8 cellular contexts compared by ENCODE assay signal in the genomic region with DNA sequence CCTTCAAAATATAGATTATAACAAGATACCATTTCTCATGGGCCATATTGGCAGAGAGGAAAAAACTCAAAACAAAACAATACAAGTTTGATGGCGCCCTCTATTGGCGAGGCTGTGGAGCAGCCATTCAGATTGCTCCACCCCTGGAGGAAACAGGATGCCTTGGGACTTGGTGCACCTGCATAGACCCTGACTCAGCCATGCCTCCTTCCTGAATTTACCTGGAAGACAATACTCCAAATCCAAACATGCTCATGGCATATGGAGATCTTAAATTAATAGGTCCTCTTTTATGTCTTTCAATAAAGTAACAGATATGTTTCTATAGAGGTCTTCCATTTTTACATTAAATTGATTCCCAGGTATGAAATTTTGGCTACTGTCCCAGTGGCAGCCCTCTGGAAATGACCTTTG.
DNase-seq lines count a peak whose midpoint lies in the region; ATAC-seq and TF ChIP-seq lines count a peak whose summit lies in the region.

No MANE protein-coding gene starts in this region.

- H3K9me3 ChIP-seq in SK-N-SH: no peaks in the 10 kb centered on the region

- no peaks in the 10 kb centered on the region for H3K79me2 ChIP-seq in KMS-11 (ENCODE audit: insufficient read depth, low read depth)
- no peaks in the 10 kb centered on the region for H3K79me2 ChIP-seq in SK-N-SH (ENCODE audit: insufficient read depth)

- 0% methylated on average over 2 of the region's 2 CpGs for WGBS in SK-N-SH (ENCODE audit: low lambda C conversion rate)

- H3K4me1 ChIP-seq in KMS-11 (ENCODE audit: low read depth, poor library complexity, severe bottlenecking) (peaks cover 9% of the 10 kb centered on the region), SK-N-SH (ENCODE audit: control insufficient read depth in 1 of 2, insufficient read depth in 2 of 2, low read depth in 1 of 2, low read length in 1 of 2) (peaks cover 5 to 20% of the 10 kb centered on the region in 2 experiments; a peak in 2 of 4 replicates)

- CTCF ChIA-PET in SK-N-SH (lab: Yijun Ruan, JAX): interaction anchor here (0.5 to 3.1 kb wide), 27 partner anchors 9 to 781 kb away, joined by 3 to 25 read pairs (median 4); partner anchors contain the start of gene APBA2
- CTCF ChIA-PET in activated naive CD4-positive, alpha-beta T cell treated with anti-CD3 and anti-CD28 coated beads for 36 hours (lab: Charles Lee): interaction anchor here (0.7 to 3.0 kb wide), 11 partner anchors 8 to 113 kb away, joined by 3 to 15 read pairs (median 4); no protein-coding TSS in a partner anchor

- peak; percentile 74 for DNase-seq in ELR (ENCODE audit: low read depth)
- DNase-seq in SK-N-SH: peak; percentile 77
- DNase-seq in activated naive CD4-positive, alpha-beta T cell treated with anti-CD3 and anti-CD28 coated beads for 36 hours: peak; percentile 88
- DNase-seq in iPS-NIHi7 (ENCODE audit: extremely low spot score): peak; percentile 86
- peak; percentile 52 to 73 (median 54) for DNase-seq in stimulated activated CD4-positive, alpha-beta T cell treated with anti-CD3 and anti-CD28 coated beads, TNF-alpha, amount 100 ng/mL, for 24 hours (ENCODE audit: low read depth in 3 of 3)

- H3K9ac ChIP-seq in KMS-11 (no peak overlapping the region), SK-N-SH (no peak overlapping the region)

- no peak overlapping the region for H2AFZ ChIP-seq in KMS-11 (ENCODE audit: low read depth)
- H2AFZ ChIP-seq in SK-N-SH (ENCODE audit: low read depth): no peak overlapping the region

- no peak overlapping the region for H3K27ac Mint-ChIP-seq in activated naive CD4-positive, alpha-beta T cell treated with anti-CD3 and anti-CD28 coated beads for 36 hours

- H3F3A ChIP-seq in SK-N-SH (replicated peaks; ENCODE audit: insufficient read depth): no peaks in the 10 kb centered on the region

- peaks cover 20% of the 10 kb centered on the region for H3K4me1 Mint-ChIP-seq in activated naive CD4-positive, alpha-beta T cell treated with anti-CD3 and anti-CD28 coated beads for 36 hours (ENCODE audit: low read depth)

- no peaks in the 10 kb centered on the region; the same call in 1 of the 2 replicates for H3K36me3 ChIP-seq in KMS-11 (ENCODE audit: insufficient read depth)
- H3K36me3 ChIP-seq in SK-N-SH (replicated peaks in 1 of 2; ENCODE audit: control insufficient read depth in 1 of 2, insufficient read depth in 2 of 2, low read length in 1 of 2): no peaks in the 10 kb centered on the region

- TF ChIP-seq EP300 in SK-N-SH (IDR thresholded peaks at IDR 0.05; ENCODE audit: borderline replicate concordance in 1 of 2, low read depth in 1 of 2, low read length in 1 of 2): no peak

- H3K27me3 ChIP-seq in KMS-11 (ENCODE audit: insufficient read depth, low read depth) (no peaks in the 10 kb centered on the region), SK-N-SH (ENCODE audit: insufficient read depth) (no peaks in the 10 kb centered on the region)

- TF ChIP-seq RAD21 in SK-N-SH (IDR thresholded peaks at IDR 0.05; ENCODE audit: low read length): peak; percentile 87

- POLR2A ChIA-PET in SK-N-SH (lab: Yijun Ruan, JAX): no interaction called here

- H4K20me1 ChIP-seq in KMS-11 (ENCODE audit: insufficient read depth): no peaks in the 10 kb centered on the region
- H4K20me1 ChIP-seq in SK-N-SH (ENCODE audit: insufficient read depth): peaks cover 8% of the 10 kb centered on the region; the same call in 1 of the 2 replicates

- no peaks in the 10 kb centered on the region for H3K36me3 Mint-ChIP-seq in activated naive CD4-positive, alpha-beta T cell treated with anti-CD3 and anti-CD28 coated beads for 36 hours (ENCODE audit: low read depth)

- no peaks in the 10 kb centered on the region for H3K9me2 ChIP-seq in SK-N-SH

- H3K4me2 ChIP-seq in KMS-11 (no peak overlapping the region), SK-N-SH (no peak overlapping the region)

- H3K27ac ChIP-seq in KMS-11 (no peak overlapping the region), SK-N-SH (ENCODE audit: low read depth in 2 of 2, low read length in 1 of 2) (no peak overlapping the region)

- ATAC-seq in HG03039 (IDR thresholded peaks at IDR 0.05; ENCODE audit: unreplicated experiment) (no peak), HG03175 (IDR thresholded peaks at IDR 0.05; ENCODE audit: unreplicated experiment) (no peak)

- H3K9me3 Mint-ChIP-seq in activated naive CD4-positive, alpha-beta T cell treated with anti-CD3 and anti-CD28 coated beads for 36 hours: no peaks in the 10 kb centered on the region

- no peak overlapping the region for H3K4me3 Mint-ChIP-seq in activated naive CD4-positive, alpha-beta T cell treated with anti-CD3 and anti-CD28 coated beads for 36 hours

- H3K27me3 Mint-ChIP-seq in activated naive CD4-positive, alpha-beta T cell treated with anti-CD3 and anti-CD28 coated beads for 36 hours (ENCODE audit: low read depth): no peaks in the 10 kb centered on the region

- H3K4me3 ChIP-seq in KMS-11 (IDR thresholded peaks at IDR 0.05; ENCODE audit: insufficient read depth, low read depth, low read length) (no peak overlapping the region), SK-N-SH (ENCODE audit: low read depth in 2 of 2, low read length in 1 of 2) (no peak overlapping the region; a peak in 1 of 4 replicates)

- intact Hi-C loops in activated naive CD4-positive, alpha-beta T cell treated with anti-CD3 and anti-CD28 coated beads for 36 hours (cut with micrococcal nuclease): loop anchor here (1.0 to 10.0 kb wide), 8 partner anchors 8 to 188 kb away; partner anchors contain the start of gene APBA2

- TF ChIP-seq CTCF in KMS-11 (conservative IDR thresholded peaks at IDR 0.05; ENCODE audit: low read depth, low read length) (peak; percentile 89), SK-N-SH (IDR thresholded peaks at IDR 0.05) (peak; percentile 74)

TF ChIP-seq in SK-N-SH, 30 proteins besides CTCF, POLR2A, EP300 and RAD21:
- TF ChIP-seq SMC3 (IDR thresholded peaks at IDR 0.05; ENCODE audit: low read depth, low read length) (peak; percentile 66), RFX5 (IDR thresholded peaks at IDR 0.05; ENCODE audit: low read length) (no peak)
